Comparison of ENCODE assay signal across 1 cellular context in the genomic region with DNA sequence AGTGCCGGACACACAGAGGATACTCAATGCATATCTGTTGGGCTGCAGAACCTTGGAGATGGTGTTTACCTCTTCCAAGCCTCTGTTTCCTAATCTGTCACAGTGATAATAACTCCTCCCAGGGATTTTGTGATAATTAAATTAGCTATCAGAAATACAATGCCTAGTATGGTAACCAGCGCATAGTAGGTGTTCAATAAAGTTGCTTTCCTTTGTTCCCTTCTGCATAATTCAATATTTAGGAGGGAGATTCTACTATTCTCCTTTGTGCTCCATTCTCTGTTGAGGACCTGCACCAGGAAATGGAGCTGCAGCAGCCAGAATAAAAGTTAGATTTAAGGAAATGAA.
TF ChIP-seq lines count a peak whose summit lies in the region.

No MANE protein-coding gene starts in this region.

TF ChIP-seq in liver, 16 proteins besides CTCF, POLR2A, EP300 and RAD21 (continued from another document):
- TF ChIP-seq REST (IDR thresholded peaks at IDR 0.05) (no peak), HNF4A (conservative IDR thresholded peaks at IDR 0.05) (no peak), EGR1 (IDR thresholded peaks at IDR 0.05; ENCODE audit: low read depth in 2 of 2) (no peak), ATF3 (IDR thresholded peaks at IDR 0.05) (no peak), YY1 (IDR thresholded peaks at IDR 0.05) (no peak), FOXA2 (IDR thresholded peaks at IDR 0.05) (no peak), JUND (IDR thresholded peaks at IDR 0.05) (no peak)
- TF ChIP-seq, protein P1, sequence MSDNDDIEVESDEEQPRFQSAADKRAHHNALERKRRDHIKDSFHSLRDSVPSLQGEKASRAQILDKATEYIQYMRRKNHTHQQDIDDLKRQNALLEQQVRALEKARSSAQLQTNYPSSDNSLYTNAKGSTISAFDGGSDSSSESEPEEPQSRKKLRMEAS (IDR thresholded peaks at IDR 0.05), result no peak
